Comparison of ENCODE assay signal across 8 cellular contexts in genomic region chr12:54280401-54281260, GRCh38. TPM values are rescaled to one million over a fixed set of nuclear protein-coding genes. Genes with fewer than 3 reads are reported as not detected.
DNase-seq lines count a peak whose midpoint lies in the region; ATAC-seq and TF ChIP-seq lines count a peak whose summit lies in the region.

Gene HNRNPA1, plus strand, starts transcription at chr12:54280726. Its CDS starts 82 bp downstream, at chr12:54280808.

- intact Hi-C loops in colonic mucosa (cut with DNase I): no loop called here

- peaks cover 6% of the 10 kb centered on the region for H3K36me3 ChIP-seq in BJ (ENCODE audit: control insufficient read depth, insufficient read depth, low read length)
- H3K36me3 ChIP-seq in colonic mucosa: peaks cover 12% of the 10 kb centered on the region

- TF ChIP-seq CTCF in BJ (IDR thresholded peaks at IDR 0.05; ENCODE audit: insufficient read depth, low read depth, low read length) (no peak), colonic mucosa (IDR thresholded peaks at IDR 0.05) (no peak)

- ATAC-seq in HG03457 (IDR thresholded peaks at IDR 0.05; ENCODE audit: unreplicated experiment): peak; percentile 78

- H3K27ac ChIP-seq in colonic mucosa (peak within 1 kb of the TSS; percentile 94), layer of hippocampus (ENCODE audit: low read depth, low read length) (peak within 1 kb of the TSS; percentile 99)

- peaks cover 28% of the 10 kb centered on the region for H3K4me1 ChIP-seq in colonic mucosa

- H3K4me3 ChIP-seq in BJ (ENCODE audit: low read depth, low read length) (peak within 1 kb of the TSS; percentile 94), colonic mucosa (peak within 1 kb of the TSS; percentile 66)

- H3K9ac ChIP-seq in colonic mucosa (ENCODE audit: low read depth in 2 of 2, low read length in 2 of 2): peak within 1 kb of the TSS; percentile 73 to 94

- POLR2A ChIA-PET in BJ (lab: Charles Lee): interaction anchor here (0.6 to 1.5 kb wide), 9 partner anchors 17 to 64 kb away, joined by 3 to 10 read pairs (median 3); partner anchors contain the start of gene COPZ1

- H3K27me3 ChIP-seq in BJ (ENCODE audit: control insufficient read depth, insufficient read depth, low read length) (no peaks in the 10 kb centered on the region), colonic mucosa (no peaks in the 10 kb centered on the region), layer of hippocampus (ENCODE audit: control insufficient read depth, insufficient read depth, low read length) (no peaks in the 10 kb centered on the region)

- CTCF ChIA-PET in BJ (lab: Yijun Ruan, JAX): interaction anchor here (0.8 to 1.7 kb wide), 16 partner anchors 11 to 99 kb away, joined by 3 to 12 read pairs (median 4); partner anchors contain the start of gene NFE2

- no peaks in the 10 kb centered on the region for H3K9me3 ChIP-seq in colonic mucosa

- DNase-seq in BJ (ENCODE audit: low read depth): peak; percentile 99
- DNase-seq in GM19240 (ENCODE audit: insufficient read length, low spot score): peak; percentile 83
- DNase-seq in NCI-H526 (lab: John Stamatoyannopoulos, UW): peak; percentile 99
- peak; percentile 96 for DNase-seq in activated CD4-positive, alpha-beta T cell treated with anti-CD3 and anti-CD28 coated beads for 48 hours
- DNase-seq in colonic mucosa: peak; percentile 97
- DNase-seq in stimulated activated CD4-positive, alpha-beta T cell treated with anti-CD3 and anti-CD28 coated beads, Interleukin-1b, Interleukin-23, amount 100 ng/mL, for 4 hours (ENCODE audit: low read depth in 2 of 2): peak; percentile 70 to 90

RNA-seq across cellular contexts. Expression of gene HNRNPA1, which starts in this region (rescaled TPM):
- polyA plus RNA-seq in BJ (2011; rRNA removed): 466 and 569 TPM in 2 replicates
- polyA minus RNA-seq in BJ (2011; rRNA and poly(A)+ RNA removed): 328 and 374 TPM in 2 replicates
- total RNA-seq in colonic mucosa: 1,000 to 10,000 TPM in 1 of 2 donors, 100 to 1,000 TPM in 1; 716 to 1,090 TPM

Comparison
In these comparisons a context has a peak if more than half of its experiments do, and no peak if none do; other contexts are left out.
1. Peak in every context shown above with its lines: DNase-seq, ATAC-seq, H3K4me3 ChIP-seq and H3K27ac ChIP-seq.